ENCODE assay signal across 28 cellular contexts in the genomic region with DNA sequence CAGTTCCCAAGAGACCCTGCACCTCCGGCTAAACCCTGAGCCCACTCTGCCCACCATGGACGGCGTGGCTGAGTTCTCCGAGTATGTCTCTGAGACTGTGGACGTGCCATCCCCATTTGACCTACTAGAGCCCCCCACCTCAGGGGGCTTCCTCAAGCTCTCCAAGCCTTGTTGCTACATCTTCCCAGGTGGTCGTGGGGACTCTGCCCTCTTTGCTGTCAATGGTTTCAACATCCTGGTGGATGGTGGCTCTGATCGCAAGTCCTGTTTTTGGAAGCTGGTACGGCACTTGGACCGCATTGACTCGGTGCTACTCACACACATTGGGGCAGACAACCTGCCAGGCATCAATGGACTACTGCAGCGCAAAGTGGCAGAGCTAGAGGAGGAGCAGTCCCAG.
"Had no signal": no experiment of that assay in that cellular context is flagged by ENCODE, and none has a peak within 500 bp of the region (broad histone marks: within the 10 kb centered on the region; RNA-seq: fewer than 3 reads in every experiment).

No MANE protein-coding gene starts in this region.

- H3K27me3 ChIP-seq: brain microvascular endothelial cell, MG63, SJCRH30 had no signal

- H3K9me3 Mint-ChIP-seq: activated CD4-positive, alpha-beta T cell treated with anti-CD3 and anti-CD28 coated beads, Interleukin-2, amount 10 ng/mL, durations not matched to agents 24 days and 14 days; activated CD8-positive, alpha-beta T cell treated with anti-CD3 and anti-CD28 coated beads for 36 hours; activated naive CD8-positive, alpha-beta T cell treated with anti-CD3 and anti-CD28 coated beads for 36 hours; activated T-cell treated with anti-CD3 and anti-CD28 coated beads, Interleukin-2, amount 50 U/mL, for 72 hours; activated T-helper 17 cell treated with anti-CD3 and anti-CD28 coated beads, Interleukin-2, amount 50 U/mL, for 72 hours; T-helper 1 cell treated with Interleukin-12 subunit alpha and Interleukin-12 subunit beta and Interleukin-4 antibody, amounts not matched to agents 30 μg/mL and 1 μg/mL, for 36 hours; T-helper 2 cell treated with Interferon-gamma antibody and Interleukin-4, amounts not matched to agents 5 μg/mL and 100 μg/mL, for 36 hours had no signal

- ATAC-seq: activated CD8-positive, alpha-beta T cell treated with anti-CD3 and anti-CD28 coated beads for 36 hours; activated T-cell treated with anti-CD3 and anti-CD28 coated beads, Interleukin-2, amount 50 U/mL, for 72 hours; activated T-helper 17 cell treated with anti-CD3 and anti-CD28 coated beads, Interleukin-2, amount 50 U/mL, for 72 hours; Panc1 had no signal

- H3K27ac ChIP-seq: brain microvascular endothelial cell, SJCRH30, SK-N-MC had no signal

- H3K4me3 Mint-ChIP-seq: activated CD4-positive, alpha-beta T cell treated with anti-CD3 and anti-CD28 coated beads, Interleukin-2, amount 10 ng/mL, durations not matched to agents 24 days and 14 days; activated CD8-positive, alpha-beta T cell treated with anti-CD3 and anti-CD28 coated beads for 36 hours; activated naive CD8-positive, alpha-beta T cell treated with anti-CD3 and anti-CD28 coated beads for 36 hours; activated T-cell treated with anti-CD3 and anti-CD28 coated beads, Interleukin-2, amount 50 U/mL, for 72 hours; activated T-helper 17 cell treated with anti-CD3 and anti-CD28 coated beads, Interleukin-2, amount 50 U/mL, for 72 hours; T-helper 1 cell treated with Interleukin-12 subunit alpha and Interleukin-12 subunit beta and Interleukin-4 antibody, amounts not matched to agents 30 μg/mL and 1 μg/mL, for 36 hours; T-helper 2 cell treated with Interferon-gamma antibody and Interleukin-4, amounts not matched to agents 5 μg/mL and 100 μg/mL, for 36 hours had no signal

- DNase-seq: activated CD4-positive, alpha-beta T cell treated with anti-CD3 and anti-CD28 coated beads, Interleukin-2, amount 10 ng/mL, durations not matched to agents 24 days and 14 days; activated CD4-positive, alpha-beta T cell treated with anti-CD3 and anti-CD28 coated beads, Interleukin-2, amount 50 U/mL, for 4 hours; activated CD8-positive, alpha-beta T cell treated with anti-CD3 and anti-CD28 coated beads for 36 hours; activated effector memory CD4-positive, alpha-beta T cell treated with anti-CD3 and anti-CD28 coated beads, Interleukin-2, amount 50 U/mL, for 16 hours; activated naive CD4-positive, alpha-beta T cell; activated naive CD4-positive, alpha-beta T cell treated with anti-CD3 and anti-CD28 coated beads, Interleukin-2, amount 50 U/mL, for 16 hours; activated naive CD8-positive, alpha-beta T cell treated with anti-CD3 and anti-CD28 coated beads for 36 hours; activated T-cell treated with anti-CD3 and anti-CD28 coated beads, Interleukin-2, amount 50 U/mL, for 1 hour; activated T-cell treated with anti-CD3 and anti-CD28 coated beads, Interleukin-2, amount 50 U/mL, for 72 hours; amniotic stem cell; aorta; brain microvascular endothelial cell; Kasumi-1; MG63; NCI-H1048; NCI-H1105 treated with DMSO at 0.1 percent for 48 hours; NCI-H1436; NCI-H1694 treated with DMSO at 0.1 percent for 48 hours; NCI-H2029; NCI-H345; NCI-H524 treated with DMSO at 0.1 percent for 48 hours; SHP77; SJCRH30 had no signal

- H3K27ac Mint-ChIP-seq: activated CD4-positive, alpha-beta T cell treated with anti-CD3 and anti-CD28 coated beads, Interleukin-2, amount 10 ng/mL, durations not matched to agents 24 days and 14 days; activated CD8-positive, alpha-beta T cell treated with anti-CD3 and anti-CD28 coated beads for 36 hours; activated naive CD8-positive, alpha-beta T cell treated with anti-CD3 and anti-CD28 coated beads for 36 hours; activated T-cell treated with anti-CD3 and anti-CD28 coated beads, Interleukin-2, amount 50 U/mL, for 72 hours; T-helper 1 cell treated with Interleukin-12 subunit alpha and Interleukin-12 subunit beta and Interleukin-4 antibody, amounts not matched to agents 30 μg/mL and 1 μg/mL, for 36 hours; T-helper 2 cell treated with Interferon-gamma antibody and Interleukin-4, amounts not matched to agents 5 μg/mL and 100 μg/mL, for 36 hours had no signal

- H3K4me3 ChIP-seq: MG63, SJCRH30, SK-N-MC had no signal

- H3K36me3 Mint-ChIP-seq: activated naive CD8-positive, alpha-beta T cell treated with anti-CD3 and anti-CD28 coated beads for 36 hours had no signal

- H3K36me3 ChIP-seq: MG63 had no signal

- H3K9me3 ChIP-seq: MG63, SJCRH30 had no signal
